9 cellular contexts compared by ENCODE assay signal in the genomic region with DNA sequence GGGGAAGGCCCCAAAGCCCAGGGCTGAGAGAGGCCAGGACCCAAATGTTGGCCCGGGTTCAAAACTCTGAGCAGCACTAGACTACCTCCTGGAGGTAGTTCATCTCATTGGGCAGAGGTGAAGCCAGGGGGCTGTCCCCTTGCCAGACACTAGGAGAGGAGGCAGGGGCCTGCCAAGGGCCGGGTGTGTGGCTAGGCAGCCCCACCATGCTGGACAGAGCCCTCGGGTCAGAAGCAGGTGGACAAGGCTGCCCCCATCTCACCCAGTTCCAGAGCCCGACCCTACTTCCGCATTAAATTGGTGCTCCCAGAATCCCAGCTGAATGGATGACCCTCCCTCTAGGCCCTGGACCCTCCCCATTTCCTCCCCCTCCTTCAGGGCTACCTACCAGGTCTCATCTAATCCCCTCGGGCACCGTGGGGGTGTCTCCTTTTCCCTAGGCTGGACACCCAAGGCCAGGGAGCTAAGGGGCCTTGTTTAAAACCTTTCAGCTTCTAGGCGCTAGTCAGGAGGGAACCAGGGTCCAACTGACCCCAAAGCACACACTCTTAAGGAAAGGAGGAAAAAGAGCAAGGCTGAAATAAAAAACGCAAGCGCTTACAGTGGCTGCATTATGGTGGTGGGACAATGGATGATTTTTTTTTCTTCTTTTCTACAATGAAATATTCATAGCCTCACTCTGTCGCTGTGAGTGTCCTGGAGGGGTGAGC.
DNase-seq lines count a peak whose midpoint lies in the region; ATAC-seq and TF ChIP-seq lines count a peak whose summit lies in the region.
"Had no signal": no experiment of that assay in that cellular context is flagged by ENCODE, and none has a peak within 500 bp of the region (broad histone marks: within the 10 kb centered on the region; RNA-seq: fewer than 3 reads in every experiment).

No MANE protein-coding gene starts in this region.

- H3K9ac ChIP-seq in BLaER1: peak overlapping the region; percentile 65

- no peak for TF ChIP-seq CTCF in chondrocyte (IDR thresholded peaks at IDR 0.05)
- TF ChIP-seq CTCF in osteoblast (IDR thresholded peaks at IDR 0.05; ENCODE audit: extremely low read depth, low read depth, low read length): no peak
- no peak for TF ChIP-seq CTCF in omental fat pad (IDR thresholded peaks at IDR 0.05)

- H3K9me3 Mint-ChIP-seq in IgD-negative memory B cell (peaks cover 0 to 2% (median 0%) of the 10 kb centered on the region in 3 donors), chondrocyte (ENCODE audit: low read depth) (no peaks in the 10 kb centered on the region)

- H3K4me1 ChIP-seq in BLaER1 (peaks cover 81% of the 10 kb centered on the region), osteoblast (ENCODE audit: insufficient read depth, low read length) (no peaks in the 10 kb centered on the region)

- no peaks in the 10 kb centered on the region for H3K9me3 ChIP-seq in BLaER1
- no peaks in the 10 kb centered on the region for H3K9me3 ChIP-seq in osteoblast (ENCODE audit: low read depth, low read length)

- H3K4me3 ChIP-seq in BLaER1 (peak overlapping the region; percentile 65), osteoblast (ENCODE audit: insufficient read depth, low read length) (no peak overlapping the region)

- no peaks in the 10 kb centered on the region for H3K36me3 Mint-ChIP-seq in IgD-negative memory B cell
- no peaks in the 10 kb centered on the region for H3K36me3 Mint-ChIP-seq in chondrocyte (ENCODE audit: low read depth)

- H3K4me3 Mint-ChIP-seq in IgD-negative memory B cell: peak overlapping the region; percentile 26 to 89 (median 63)
- peak overlapping the region; percentile 53 for H3K4me3 Mint-ChIP-seq in chondrocyte (ENCODE audit: unreplicated experiment)

- H3K27me3 Mint-ChIP-seq in IgD-negative memory B cell: peaks cover 31% of the 10 kb centered on the region
- peaks cover 2% of the 10 kb centered on the region for H3K27me3 Mint-ChIP-seq in chondrocyte (ENCODE audit: low read depth)

- H2AFZ ChIP-seq in osteoblast (ENCODE audit: low read length): no peak overlapping the region

- no peaks in the 10 kb centered on the region for H3K27me3 ChIP-seq in BLaER1
- H3K27me3 ChIP-seq in osteoblast (ENCODE audit: insufficient read depth, low read length): peaks cover 2% of the 10 kb centered on the region

- H3K4me2 ChIP-seq in BLaER1 (peak overlapping the region; percentile 86), osteoblast (ENCODE audit: insufficient read depth, low read length) (peak overlapping the region; percentile 28)

- ATAC-seq in HG02763 (IDR thresholded peaks at IDR 0.05; ENCODE audit: unreplicated experiment) (no peak), omental fat pad (ENCODE audit: low FRiP score) (no peak)

- H3K36me3 ChIP-seq in BLaER1 (no peaks in the 10 kb centered on the region), osteoblast (ENCODE audit: insufficient read depth, low read length) (no peaks in the 10 kb centered on the region)

- H3K27ac Mint-ChIP-seq in IgD-negative memory B cell: no peak overlapping the region
- H3K27ac Mint-ChIP-seq in chondrocyte (ENCODE audit: unreplicated experiment): no peak overlapping the region

- H3K4me1 Mint-ChIP-seq in IgD-negative memory B cell (peaks cover 0 to 4% (median 0%) of the 10 kb centered on the region in 3 donors), chondrocyte (ENCODE audit: low read depth) (peaks cover 3% of the 10 kb centered on the region)

- H3K27ac ChIP-seq in BLaER1 (peak overlapping the region; percentile 38; the same call in 1 of the 2 replicates), osteoblast (ENCODE audit: low read depth, low read length) (no peak overlapping the region)

- H4K20me1 ChIP-seq in BLaER1: no peaks in the 10 kb centered on the region
- no peaks in the 10 kb centered on the region for H4K20me1 ChIP-seq in osteoblast (ENCODE audit: insufficient read depth, low read length)

- no peaks in the 10 kb centered on the region for H3K79me2 ChIP-seq in osteoblast (ENCODE audit: insufficient read depth, low read length)

- DNase-seq in chondrocyte (ENCODE audit: low spot score) (no peak), osteoblast (ENCODE audit: insufficient read length, low spot score, missing footprints) (no peak), omental fat pad (ENCODE audit: low spot score) (no peak), dermis blood vessel endothelial cell (no peak), HK-2 (ENCODE audit: unreplicated experiment) (no peak)
- DNase-seq: MV-4-11 had no signal
